In genomic region chr9:99046542-99047071, GRCh38 we compare ENCODE assay signal across 19 cellular contexts.
"Had no signal": no experiment of that assay in that cellular context is flagged by ENCODE, and none has a peak within 500 bp of the region (broad histone marks: within the 10 kb centered on the region; RNA-seq: fewer than 3 reads in every experiment).

No MANE protein-coding gene starts in this region.

- H3K27ac ChIP-seq: epithelial cell of prostate, left ventricle myocardium inferior, ovary, tibial nerve, VCaP had no signal

- H3K27me3 ChIP-seq: ovary, tibial nerve had no signal

- H3K9me3 Mint-ChIP-seq: effector memory CD8-positive, alpha-beta T cell had no signal

- ATAC-seq: activated CD8-positive, alpha-beta memory T cell treated with anti-CD3 and anti-CD28 coated beads, Interleukin-2, amount 10 ng/mL, durations not matched to agents 7 days and 5 days; effector memory CD8-positive, alpha-beta T cell; sciatic nerve had no signal

- DNase-seq: activated CD4-positive, alpha-beta T cell treated with anti-CD3 and anti-CD28 coated beads for 1 hour; activated CD4-positive, alpha-beta T cell treated with anti-CD3 and anti-CD28 coated beads, Interleukin-2, amount 50 U/mL, for 4 hours; activated CD8-positive, alpha-beta memory T cell treated with anti-CD3 and anti-CD28 coated beads, Interleukin-2, amount 10 ng/mL, durations not matched to agents 7 days and 5 days; activated naive CD4-positive, alpha-beta T cell treated with anti-CD3 and anti-CD28 coated beads for 36 hours; activated T-cell treated with anti-CD3 and anti-CD28 coated beads, Interleukin-2, amount 50 U/mL, for 1 hour; dermis blood vessel endothelial cell; effector memory CD8-positive, alpha-beta T cell; hypothalamus; left ventricle myocardium inferior; ovary; stimulated activated CD4-positive, alpha-beta T cell treated with anti-CD3 and anti-CD28 coated beads, Interleukin-12 subunit alpha, Interleukin-12 subunit beta, amount 100 ng/mL, for 4 hours; stimulated activated CD4-positive, alpha-beta T cell treated with anti-CD3 and anti-CD28 coated beads, Interleukin-2, amount 100 ng/mL, for 24 hours had no signal

- H3K4me1 ChIP-seq: tibial nerve had no signal

- H3K36me3 ChIP-seq: ovary had no signal

- H3K4me3 Mint-ChIP-seq: activated CD8-positive, alpha-beta memory T cell treated with anti-CD3 and anti-CD28 coated beads, Interleukin-2, amount 10 ng/mL, durations not matched to agents 7 days and 5 days; activated naive CD4-positive, alpha-beta T cell treated with anti-CD3 and anti-CD28 coated beads for 36 hours; effector memory CD8-positive, alpha-beta T cell; memory B cell; neural crest cell had no signal

- H3K27me3 Mint-ChIP-seq: activated CD8-positive, alpha-beta memory T cell treated with anti-CD3 and anti-CD28 coated beads, Interleukin-2, amount 10 ng/mL, durations not matched to agents 7 days and 5 days; effector memory CD8-positive, alpha-beta T cell; memory B cell had no signal

- H3K9me3 ChIP-seq: left ventricle myocardium inferior, ovary had no signal

- H3K4me1 Mint-ChIP-seq: neural crest cell had no signal

- H3K4me3 ChIP-seq: left ventricle myocardium inferior, ovary, tibial nerve had no signal

- H3K27ac Mint-ChIP-seq: activated CD8-positive, alpha-beta memory T cell treated with anti-CD3 and anti-CD28 coated beads, Interleukin-2, amount 10 ng/mL, durations not matched to agents 7 days and 5 days; activated naive CD4-positive, alpha-beta T cell treated with anti-CD3 and anti-CD28 coated beads for 36 hours; activated T-helper 2 cell treated with anti-CD3 and anti-CD28 coated beads, Interferon-gamma antibody, Interleukin-2, Interleukin-4, amounts not matched to agents 10 μg/mL and 5 μg/mL and 100 μg/mL, durations not matched to agents 14 hours and 24 hours and 36 hours; memory B cell had no signal
